8 cellular contexts compared by ENCODE assay signal in genomic region chr12:27523642-27524488, GRCh38. TPM values are rescaled to one million over a fixed set of nuclear protein-coding genes. Genes with fewer than 3 reads are reported as not detected.
DNase-seq lines count a peak whose midpoint lies in the region; ATAC-seq and TF ChIP-seq lines count a peak whose summit lies in the region.

Gene PPFIBP1, plus strand, starts transcription at chr12:27524206. Its CDS starts 109,191 bp downstream, at chr12:27633397.

- under 1% methylated on average over 41 of the region's 41 CpGs for WGBS in prostate gland
- under 1% methylated on average over 41 of the region's 41 CpGs for WGBS in urinary bladder

- no peaks in the 10 kb centered on the region for H3K9me3 ChIP-seq in left ventricle myocardium inferior (replicated peaks)
- no peaks in the 10 kb centered on the region for H3K9me3 ChIP-seq in prostate gland

- intact Hi-C loops in left ventricle myocardium inferior (cut with micrococcal nuclease) (loop anchor here (10.0 kb wide), 1 partner anchor 51 kb away; no protein-coding TSS in a partner anchor), prostate gland (cut with DNase I) (loop anchor here (5.0 kb wide), 2 partner anchors 87 to 113 kb away; no protein-coding TSS in a partner anchor)

- peak within 1 kb of the TSS; percentile 91 for H3K27ac ChIP-seq in angular gyrus (ENCODE audit: low read depth, low read length)
- peak within 1 kb of the TSS; percentile 96 for H3K27ac ChIP-seq in left ventricle myocardium inferior (replicated peaks)
- peak within 1 kb of the TSS; percentile 85 to 88 for H3K27ac ChIP-seq in prostate gland
- peak within 1 kb of the TSS; percentile 70 for H3K27ac ChIP-seq in urinary bladder (ENCODE audit: low read depth)

- H3K4me3 ChIP-seq in left ventricle myocardium inferior (peak within 1 kb of the TSS; percentile 82), prostate gland (peak within 1 kb of the TSS; percentile 65 to 67), urinary bladder (ENCODE audit: low read depth, low read length) (peak within 1 kb of the TSS; percentile 48)

- H3K27me3 ChIP-seq in left ventricle myocardium inferior (ENCODE audit: low read depth), result no peaks in the 10 kb centered on the region
- H3K27me3 ChIP-seq in prostate gland (replicated peaks; ENCODE audit: insufficient read depth), result no peaks in the 10 kb centered on the region

- peaks cover 73% of the 10 kb centered on the region for H3K4me1 ChIP-seq in left ventricle myocardium inferior
- H3K4me1 ChIP-seq in prostate gland (replicated peaks), result no peaks in the 10 kb centered on the region
- H3K4me1 ChIP-seq in urinary bladder (ENCODE audit: insufficient read depth), result no peaks in the 10 kb centered on the region

- DNase-seq in NCI-H187 (lab: John Stamatoyannopoulos, UW) (peak; percentile 85 to 95), T-helper 2 cell (peak; percentile 79 to 99 (median 95)), left ventricle myocardium inferior (peak; percentile 99), prostate gland (ENCODE audit: low spot score) (peak; percentile 99)

- TF ChIP-seq POLR2A in GM15510 (IDR thresholded peaks at IDR 0.05; ENCODE audit: borderline replicate concordance, extremely low read depth, insufficient read length), result peak; percentile 59
- peak; percentile 89 for TF ChIP-seq POLR2A in prostate gland (IDR thresholded peaks at IDR 0.05)

- H3K36me3 ChIP-seq in left ventricle myocardium inferior (no peaks in the 10 kb centered on the region), prostate gland (no peaks in the 10 kb centered on the region), urinary bladder (ENCODE audit: insufficient read depth) (no peaks in the 10 kb centered on the region)

- peak; percentile 97 for ATAC-seq in HG02885 (IDR thresholded peaks at IDR 0.05; ENCODE audit: poor library complexity, unreplicated experiment)

- TF ChIP-seq CTCF in left ventricle myocardium inferior (IDR thresholded peaks at IDR 0.05; ENCODE audit: borderline replicate concordance), result peak; percentile 49
- TF ChIP-seq CTCF in prostate gland (IDR thresholded peaks at IDR 0.05), result peak in 1 of 4 experiments; percentile 40

RNA-seq across cellular contexts. Expression of gene PPFIBP1, which starts in this region (rescaled TPM):
- total RNA-seq in left ventricle myocardium inferior (258 TPM), prostate gland (100 to 1,000 TPM in 1 of 2 donors, 10 to 100 TPM in 1; 61.3 to 121 TPM), urinary bladder (119 TPM)
- polyA plus RNA-seq in urinary bladder, result 38.4 TPM

Comparison
In these comparisons a context has a peak if more than half of its experiments do, and no peak if none do; other contexts are left out.
1. Peak in every context shown above with its lines: DNase-seq, ATAC-seq, H3K4me3 ChIP-seq and H3K27ac ChIP-seq.